Comparison of ENCODE assay signal across 12 cellular contexts in genomic region chr9:99019523-99020331, GRCh38.
DNase-seq lines count a peak whose midpoint lies in the region; ATAC-seq and TF ChIP-seq lines count a peak whose summit lies in the region.
"Had no signal": no experiment of that assay in that cellular context is flagged by ENCODE, and none has a peak within 500 bp of the region (broad histone marks: within the 10 kb centered on the region; RNA-seq: fewer than 3 reads in every experiment).

No MANE protein-coding gene starts in this region.

- BruUV-seq in Panc1 (replicated peaks; lab: Mats Ljungman, UMichigan) = no TSS peak

- H3K27me3 ChIP-seq in Panc1 (ENCODE audit: control insufficient read depth, insufficient read depth, low read length) (no peaks in the 10 kb centered on the region), muscle layer of duodenum (ENCODE audit: low read depth, low read length) (no peaks in the 10 kb centered on the region)

- H3K36me3 ChIP-seq in Panc1 (ENCODE audit: control insufficient read depth, insufficient read depth, low read length) (no peaks in the 10 kb centered on the region), muscle layer of duodenum (ENCODE audit: control insufficient read depth in 1 of 2, insufficient read depth in 2 of 2, low read length in 2 of 2) (peaks cover 5 to 34% of the 10 kb centered on the region in 2 donors)

- ATAC-seq in Panc1 (no peak), GM19463 (IDR thresholded peaks at IDR 0.05; ENCODE audit: unreplicated experiment) (no peak)
- ATAC-seq: CD8-positive, alpha-beta T cell; naive thymus-derived CD4-positive, alpha-beta T cell had no signal

- TF ChIP-seq CTCF in AG09309 (IDR thresholded peaks at IDR 0.05; ENCODE audit: control insufficient read depth, insufficient read depth, low read depth, low read length, missing control alignments) (no peak), Panc1 (IDR thresholded peaks at IDR 0.05) (no peak)

- DNase-seq in AG09309 (ENCODE audit: low read depth) (peak; percentile 95), Panc1 (ENCODE audit: low read depth, low spot score) (peak; percentile 73), epithelial cell of prostate (ENCODE audit: low read depth, low spot score) (peak; percentile 66), NCI-H1930 (lab: John Stamatoyannopoulos, UW) (no peak), NCI-H82 treated with DMSO at 0.1 percent for 48 hours (lab: John Stamatoyannopoulos, UW; ENCODE audit: unreplicated experiment) (no peak), NCI-H748 (lab: John Stamatoyannopoulos, UW; ENCODE audit: unreplicated experiment) (no peak)
- DNase-seq: activated CD4-positive, alpha-beta T cell treated with anti-CD3 and anti-CD28 coated beads for 48 hours; CD8-positive, alpha-beta T cell; naive thymus-derived CD4-positive, alpha-beta T cell; NCI-H345 had no signal

- H3K4me1 ChIP-seq in Panc1 (ENCODE audit: control insufficient read depth, insufficient read depth, low read length) (no peaks in the 10 kb centered on the region), muscle layer of duodenum (ENCODE audit: control insufficient read depth in 1 of 2, insufficient read depth in 2 of 2, low read length in 2 of 2) (peaks cover 4 to 13% of the 10 kb centered on the region in 2 donors)

- intact Hi-C loops in Panc1 (cut with micrococcal nuclease; ENCODE audit: unreplicated experiment) = no loop called here

- CTCF ChIA-PET in Panc1 (lab: Charles Lee) = no interaction called here

- H3K27ac ChIP-seq in Panc1 (ENCODE audit: low read length) (no peak overlapping the region), epithelial cell of prostate (peak overlapping the region; percentile 74), muscle layer of duodenum (ENCODE audit: low read length) (peak overlapping the region; percentile 82)

- H3K9me3 ChIP-seq in Panc1 (ENCODE audit: control insufficient read depth, insufficient read depth, low read depth, low read length) (no peaks in the 10 kb centered on the region), muscle layer of duodenum (ENCODE audit: control insufficient read depth in 1 of 2, low read length in 2 of 2) (no peaks in the 10 kb centered on the region)

- H3K4me3 ChIP-seq in AG09309 (ENCODE audit: control insufficient read depth, low read depth, low read length) = no peak overlapping the region
- no peak overlapping the region for H3K4me3 ChIP-seq in Panc1 (ENCODE audit: low read depth in 2 of 2, low read length in 2 of 2)
- no peak overlapping the region for H3K4me3 ChIP-seq in muscle layer of duodenum (ENCODE audit: low read depth in 1 of 2, low read length in 2 of 2)

- POLR2A ChIA-PET in Panc1 (lab: Charles Lee) = no interaction called here

- in situ Hi-C loops in Panc1 (cut with HindIII; ENCODE audit: low pct_unique_long_range_greater_than_20kb, low sequenced_read_pairs) = no loop called here

Comparison
In these comparisons a context has a peak if more than half of its experiments do, and no peak if none do; other contexts are left out.
1. DNase-seq: peak in AG09309 (single experiment), Panc1 (single experiment) and epithelial cell of prostate (single experiment); none in NCI-H1930 (0 of 2), NCI-H82 treated with DMSO at 0.1 percent for 48 hours (single experiment) and NCI-H748 (single experiment).